Comparison of ENCODE assay signal across 27 cellular contexts in genomic region chr6:169812257-169812644, GRCh38.
"Had no signal": no experiment of that assay in that cellular context is flagged by ENCODE, and none has a peak within 500 bp of the region (broad histone marks: within the 10 kb centered on the region; RNA-seq: fewer than 3 reads in every experiment).

No MANE protein-coding gene starts in this region.

- H3K27me3 ChIP-seq: neutrophil, ovary, sigmoid colon, upper lobe of left lung had no signal

- ATAC-seq: activated CD4-positive, alpha-beta T cell treated with anti-CD3 and anti-CD28 coated beads for 36 hours; activated T-cell treated with anti-CD3 and anti-CD28 coated beads, Interleukin-2, amount 50 U/mL, for 72 hours; psoas muscle; stimulated activated memory B cell treated with anti-CD40 and anti-IgM and Interleukin-4, amounts not matched to agents 10 μg/mL and 1 μg/mL and 100 μg/mL, for 72 hours; stimulated activated naive CD8-positive, alpha-beta T cell treated with anti-CD3 and anti-CD28 coated beads, Interleukin-15, amount 100 ng/mL, for 72 hours had no signal

- H3K27ac ChIP-seq: epithelial cell of prostate, left ventricle myocardium inferior, neutrophil, ovary, psoas muscle, sigmoid colon, upper lobe of left lung had no signal

- H3K9me3 ChIP-seq: neutrophil, ovary had no signal

- H3K4me3 Mint-ChIP-seq: activated CD4-positive, alpha-beta T cell treated with anti-CD3 and anti-CD28 coated beads for 36 hours; activated naive CD8-positive, alpha-beta T cell; activated T-cell treated with anti-CD3 and anti-CD28 coated beads, Interleukin-2, amount 50 U/mL, for 72 hours; central memory CD8-positive, alpha-beta T cell; dendritic cell treated with granulocyte-macrophage colony-stimulating factor and Interleukin-4, amounts not matched to agents 40 ng/mL and 50 ng/mL, for 4 days; nephron; stimulated activated memory B cell treated with anti-CD40 and anti-IgM and Interleukin-4, amounts not matched to agents 10 μg/mL and 1 μg/mL and 100 μg/mL, for 72 hours; stimulated activated naive CD8-positive, alpha-beta T cell treated with anti-CD3 and anti-CD28 coated beads, Interleukin-15, amount 100 ng/mL, for 72 hours had no signal

- H3K4me3 ChIP-seq: left ventricle myocardium inferior, ovary, psoas muscle, sigmoid colon, upper lobe of left lung had no signal

- H3K4me1 ChIP-seq: psoas muscle, sigmoid colon, upper lobe of left lung had no signal

- H3K27ac Mint-ChIP-seq: activated CD4-positive, alpha-beta T cell treated with anti-CD3 and anti-CD28 coated beads for 36 hours; activated naive CD8-positive, alpha-beta T cell; activated T-cell treated with anti-CD3 and anti-CD28 coated beads, Interleukin-2, amount 50 U/mL, for 72 hours; dendritic cell treated with granulocyte-macrophage colony-stimulating factor and Interleukin-4, amounts not matched to agents 40 ng/mL and 50 ng/mL, for 4 days; nephron; stimulated activated memory B cell treated with anti-CD40 and anti-IgM and Interleukin-4, amounts not matched to agents 10 μg/mL and 1 μg/mL and 100 μg/mL, for 72 hours; stimulated activated naive CD8-positive, alpha-beta T cell treated with anti-CD3 and anti-CD28 coated beads, Interleukin-15, amount 100 ng/mL, for 72 hours had no signal

- H3K36me3 Mint-ChIP-seq: activated naive CD8-positive, alpha-beta T cell; stimulated activated memory B cell treated with anti-CD40 and anti-IgM and Interleukin-4, amounts not matched to agents 10 μg/mL and 1 μg/mL and 100 μg/mL, for 72 hours had no signal

- H3K36me3 ChIP-seq: left ventricle myocardium inferior, neutrophil, ovary, sigmoid colon, upper lobe of left lung had no signal

- H3K4me1 Mint-ChIP-seq: nephron had no signal

- DNase-seq: activated CD4-positive, alpha-beta T cell treated with anti-CD3 and anti-CD28 coated beads for 36 hours; activated CD4-positive, alpha-beta T cell treated with anti-CD3 and anti-CD28 coated beads, Interleukin-2, amount 50 U/mL, for 48 hours; activated CD4-positive, CD25-positive, alpha-beta regulatory T cell; activated naive CD4-positive, alpha-beta T cell treated with Interleukin-2 at 50 U/mL for 16 hours; activated T-cell treated with anti-CD3 and anti-CD28 coated beads, Interleukin-2, amount 50 U/mL, for 72 hours; anterior cingulate cortex; effector CD4-positive, alpha-beta T cell; kidney glomerular epithelial cell; left ventricle myocardium inferior; ovary; psoas muscle; sigmoid colon; small intestine; stimulated activated CD4-positive, alpha-beta T cell treated with anti-CD3 and anti-CD28 coated beads, Interleukin-1b, Interleukin-23, amount 100 ng/mL, for 48 hours; stimulated activated CD4-positive, alpha-beta T cell treated with anti-CD3 and anti-CD28 coated beads, Interleukin-4, amount 100 ng/mL, for 4 hours; stimulated activated CD8-positive, alpha-beta memory T cell treated with anti-CD3 and anti-CD28 coated beads, Interleukin-4, amount 100 ng/mL, for 48 hours; stimulated activated naive CD8-positive, alpha-beta T cell treated with anti-CD3 and anti-CD28 coated beads, Interleukin-15, amount 100 ng/mL, for 72 hours; substantia nigra; T-helper 1 cell; upper lobe of left lung had no signal
